In the genomic region with DNA sequence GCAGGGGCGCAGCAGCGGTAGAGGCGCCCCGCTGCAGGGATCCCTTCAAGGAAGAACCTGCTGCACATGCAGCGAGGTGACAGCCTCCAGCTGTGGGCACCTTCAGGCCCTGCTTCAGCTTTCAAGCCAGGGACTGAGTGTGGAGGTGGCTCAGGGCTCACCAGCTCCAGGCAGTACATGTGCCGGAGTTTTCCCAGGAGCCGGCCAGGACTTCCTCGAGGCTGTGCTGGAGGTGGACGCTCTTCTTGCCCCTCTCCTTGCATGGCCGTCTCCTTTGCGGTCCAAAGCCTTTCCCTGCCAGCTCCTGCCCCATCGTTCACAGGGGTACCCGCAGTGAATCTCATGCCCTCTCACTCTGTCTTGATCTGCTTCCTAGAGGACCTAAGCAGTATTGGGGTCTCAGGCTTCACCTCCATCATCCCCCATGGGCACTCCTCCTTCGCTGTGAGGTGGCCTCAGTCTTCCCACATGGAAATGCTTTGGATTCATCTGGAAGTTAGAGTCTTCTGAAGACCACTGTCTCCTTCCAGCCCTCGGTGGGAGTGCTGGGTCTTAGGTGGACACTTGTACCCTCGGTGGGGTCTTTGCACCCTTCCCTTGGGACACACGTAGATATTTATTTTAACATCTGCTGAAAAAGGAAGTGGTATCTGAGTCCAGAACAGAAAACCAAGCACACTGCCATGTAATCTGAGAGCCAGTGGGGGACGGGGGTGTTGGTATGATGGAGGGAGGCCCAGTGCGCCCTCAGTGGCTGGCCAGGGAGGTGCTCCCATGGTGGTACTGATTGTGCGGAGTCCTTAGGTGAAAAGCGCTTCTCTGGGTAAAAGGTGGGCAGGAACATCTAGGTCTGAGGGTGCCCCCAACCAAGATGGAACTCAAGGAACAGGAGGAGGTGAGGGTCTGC, we compare ENCODE assay signal across 1 cellular context.
TF ChIP-seq lines count a peak whose summit lies in the region.

No MANE protein-coding gene starts in this region.

TF ChIP-seq in H1, 55 proteins besides CTCF, POLR2A, EP300 and RAD21:
- no peak for TF ChIP-seq RFX5 (IDR thresholded peaks at IDR 0.05; ENCODE audit: borderline replicate concordance, low read depth, low read length)
- TF ChIP-seq SP2 (IDR thresholded peaks at IDR 0.05; ENCODE audit: low read length) = no peak
- TF ChIP-seq SIN3A (conservative IDR thresholded peaks at IDR 0.05 in 1 of 2, IDR thresholded peaks at IDR 0.05 in 1 of 2; ENCODE audit: low read depth in 1 of 2, low read length in 2 of 2) = no peak
- no peak for TF ChIP-seq RXRA (IDR thresholded peaks at IDR 0.05; ENCODE audit: insufficient read depth, low read depth, low read length)
- no peak for TF ChIP-seq RNF2 (IDR thresholded peaks at IDR 0.05; ENCODE audit: borderline replicate concordance, low read depth, low read length, missing control alignments, poor library complexity, severe bottlenecking)
- no peak for TF ChIP-seq MAFK (IDR thresholded peaks at IDR 0.05; ENCODE audit: low read depth, low read length)
- no peak for TF ChIP-seq HDAC6 (IDR thresholded peaks at IDR 0.05; ENCODE audit: low read depth, low read length)
- TF ChIP-seq CEBPB (IDR thresholded peaks at IDR 0.05; ENCODE audit: low read depth, low read length) = no peak
- no peak for TF ChIP-seq TEAD4 (IDR thresholded peaks at IDR 0.05; ENCODE audit: low read depth, low read length)
- no peak for TF ChIP-seq NRF1 (IDR thresholded peaks at IDR 0.05; ENCODE audit: low read depth, low read length)
- TF ChIP-seq SP4 (IDR thresholded peaks at IDR 0.05; ENCODE audit: low read length) = no peak
- TF ChIP-seq NANOG (IDR thresholded peaks at IDR 0.05; ENCODE audit: insufficient read depth, low read depth, low read length, poor library complexity, severe bottlenecking) = no peak
- TF ChIP-seq KDM5A (IDR thresholded peaks at IDR 0.05; ENCODE audit: low read length) = no peak
- no peak for TF ChIP-seq TCF12 (IDR thresholded peaks at IDR 0.05; ENCODE audit: low read depth, low read length)
- no peak for TF ChIP-seq BRCA1 (IDR thresholded peaks at IDR 0.05; ENCODE audit: low read depth, low read length)
